Comparison of ENCODE assay signal across 1 cellular context in the genomic region with DNA sequence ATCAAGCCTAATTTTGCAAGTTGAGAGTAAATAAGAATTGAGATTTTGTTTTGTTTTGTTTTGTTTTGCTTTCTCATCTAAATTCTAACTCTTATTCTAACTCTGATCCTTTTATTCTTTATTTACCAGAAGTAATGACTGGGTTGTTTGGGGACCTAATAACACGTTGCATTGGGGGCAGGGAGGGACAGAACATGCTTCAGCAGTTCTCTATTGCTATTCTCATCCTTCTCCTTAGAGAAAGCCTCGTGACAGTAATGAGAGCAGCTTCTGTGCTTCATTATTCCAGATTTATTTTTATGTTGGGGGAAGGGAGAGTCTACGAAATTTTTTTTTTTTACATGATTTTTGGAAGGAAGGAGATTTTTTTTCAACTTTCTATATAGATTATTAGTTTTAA.
TF ChIP-seq lines count a peak whose summit lies in the region.

No MANE protein-coding gene starts in this region.

TF ChIP-seq in HepG2, 621 proteins besides CTCF, POLR2A, EP300 and RAD21:
- TF ChIP-seq SNRNP70 (IDR thresholded peaks at IDR 0.05; ENCODE audit: low read depth, low read length) (no peak), YEATS4 (CRISPR knock-in tag; IDR thresholded peaks at IDR 0.05; ENCODE audit: borderline replicate concordance) (no peak)
